Comparison of ENCODE assay signal across 3 cellular contexts in genomic region chr21:36532769-36533467, GRCh38.
TF ChIP-seq lines count a peak whose summit lies in the region.

No MANE protein-coding gene starts in this region.

TF ChIP-seq in GM12891, 5 proteins besides CTCF, POLR2A, EP300 and RAD21:
- no peak for TF ChIP-seq SPI1 (IDR thresholded peaks at IDR 0.05; ENCODE audit: low read depth, low read length)
- no peak for TF ChIP-seq POLR2AphosphoS5 (IDR thresholded peaks at IDR 0.05; ENCODE audit: low read depth, low read length)
- TF ChIP-seq TAF1 (IDR thresholded peaks at IDR 0.05; ENCODE audit: low read depth, low read length): no peak
- no peak for TF ChIP-seq POU2F2 (IDR thresholded peaks at IDR 0.05; ENCODE audit: low read depth, low read length)
- no peak for TF ChIP-seq PAX5 (IDR thresholded peaks at IDR 0.05; ENCODE audit: insufficient read depth, low read length, severe bottlenecking)

TF ChIP-seq in IMR-90, 13 proteins besides CTCF, POLR2A, EP300 and RAD21:
- TF ChIP-seq CHD1 (IDR thresholded peaks at IDR 0.05; ENCODE audit: low read depth, low read length) (no peak), MAFK (IDR thresholded peaks at IDR 0.05; ENCODE audit: low read depth, low read length) (no peak), RFX5 (IDR thresholded peaks at IDR 0.05; ENCODE audit: low read depth, low read length) (no peak), FOS (IDR thresholded peaks at IDR 0.05; ENCODE audit: low read depth, low read length) (no peak), NFE2L2 (IDR thresholded peaks at IDR 0.05; ENCODE audit: low read depth, low read length) (no peak)

TF ChIP-seq in H1, 55 proteins besides CTCF, POLR2A, EP300 and RAD21:
- TF ChIP-seq SP4 (IDR thresholded peaks at IDR 0.05; ENCODE audit: low read length) (no peak), HDAC6 (IDR thresholded peaks at IDR 0.05; ENCODE audit: low read depth, low read length) (no peak), SUZ12 (IDR thresholded peaks at IDR 0.05; ENCODE audit: low read length) (no peak), TAF7 (optimal IDR thresholded peaks at IDR 0.05; ENCODE audit: borderline replicate concordance, low read depth, low read length) (no peak), HDAC2 (IDR thresholded peaks at IDR 0.05; ENCODE audit: borderline replicate concordance in 1 of 2, low read depth in 2 of 2, low read length in 2 of 2) (no peak), TEAD4 (IDR thresholded peaks at IDR 0.05; ENCODE audit: low read depth, low read length) (no peak), TCF12 (IDR thresholded peaks at IDR 0.05; ENCODE audit: low read depth, low read length) (no peak), KDM5A (IDR thresholded peaks at IDR 0.05; ENCODE audit: low read length) (no peak), ATF3 (IDR thresholded peaks at IDR 0.05; ENCODE audit: insufficient read depth, low read depth, low read length) (no peak), BRCA1 (IDR thresholded peaks at IDR 0.05; ENCODE audit: low read depth, low read length) (no peak), RBBP5 (IDR thresholded peaks at IDR 0.05; ENCODE audit: borderline replicate concordance, low read depth, low read length) (no peak), MAX (IDR thresholded peaks at IDR 0.05) (no peak), EZH2 (IDR thresholded peaks at IDR 0.05; ENCODE audit: low read depth, low read length, severe bottlenecking) (no peak), SIRT6 (IDR thresholded peaks at IDR 0.05; ENCODE audit: low read length) (no peak), ATF2 (IDR thresholded peaks at IDR 0.05; ENCODE audit: low read length) (no peak), ASH2L (IDR thresholded peaks at IDR 0.05; ENCODE audit: low read length) (no peak)
